In the genomic region with DNA sequence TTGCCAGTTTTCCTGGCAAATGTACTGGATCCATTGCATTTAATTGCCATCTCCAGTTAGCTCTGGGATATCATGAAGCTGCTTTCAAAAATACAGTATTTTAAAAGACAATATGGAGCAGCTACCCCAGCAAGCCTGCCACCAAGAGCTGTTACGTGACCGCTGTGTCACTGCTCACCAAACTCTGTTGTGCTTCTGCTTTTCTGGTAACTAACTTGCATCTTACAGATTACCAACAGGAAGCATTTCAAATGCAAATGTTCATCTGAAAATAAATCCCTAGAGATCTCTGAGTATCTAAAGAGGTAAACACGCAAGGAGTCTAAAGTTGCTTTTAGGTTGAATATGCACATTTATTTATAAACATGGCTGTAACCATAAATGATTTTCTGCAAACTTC, we compare ENCODE assay signal across 12 cellular contexts.
DNase-seq lines count a peak whose midpoint lies in the region; ATAC-seq, FAIRE-seq and TF ChIP-seq lines count a peak whose summit lies in the region.
"Had no signal": no experiment of that assay in that cellular context is flagged by ENCODE, and none has a peak within 500 bp of the region (broad histone marks: within the 10 kb centered on the region; RNA-seq: fewer than 3 reads in every experiment).

No MANE protein-coding gene starts in this region.

- H3K36me3 Mint-ChIP-seq in activated T-helper 2 cell treated with anti-CD3 and anti-CD28 coated beads, Interferon-gamma antibody, Interleukin-2, Interleukin-4, amounts not matched to agents 10 μg/mL and 5 μg/mL and 100 μg/mL, durations not matched to agents 14 hours and 24 hours and 36 hours (ENCODE audit: low read depth) = no peaks in the 10 kb centered on the region
- H3K36me3 Mint-ChIP-seq: type B pancreatic cell had no signal

- no peaks in the 10 kb centered on the region for H4K20me1 ChIP-seq in BLaER1 treated with 17β-estradiol and CSF1 and Interleukin-3, amounts not matched to agents 10 nM and 100 nM

- no peaks in the 10 kb centered on the region for H3K27me3 Mint-ChIP-seq in activated T-helper 2 cell treated with anti-CD3 and anti-CD28 coated beads, Interferon-gamma antibody, Interleukin-2, Interleukin-4, amounts not matched to agents 10 μg/mL and 5 μg/mL and 100 μg/mL, durations not matched to agents 14 hours and 24 hours and 36 hours (ENCODE audit: low read depth)
- H3K27me3 Mint-ChIP-seq: type B pancreatic cell had no signal

- no peak overlapping the region for H3K4me3 ChIP-seq in BLaER1 treated with 17β-estradiol and CSF1 and Interleukin-3, amounts not matched to agents 10 nM and 100 nM
- H3K4me3 ChIP-seq: A549 had no signal

- no peak for DNase-seq in activated T-helper 2 cell treated with anti-CD3 and anti-CD28 coated beads, Interferon-gamma antibody, Interleukin-2, Interleukin-4, amounts not matched to agents 10 μg/mL and 5 μg/mL and 100 μg/mL, durations not matched to agents 14 hours and 24 hours and 36 hours (ENCODE audit: low spot score)
- no peak for DNase-seq in cerebellar cortex (ENCODE audit: low spot score)
- no peak for DNase-seq in ACHN
- DNase-seq in H54 (ENCODE audit: insufficient read length, low spot score) = no peak
- DNase-seq: DMS79 had no signal

- no peaks in the 10 kb centered on the region for H3K27me3 ChIP-seq in BLaER1 treated with 17β-estradiol and CSF1 and Interleukin-3, amounts not matched to agents 10 nM and 100 nM

- peaks cover 9% of the 10 kb centered on the region for H3K9me3 Mint-ChIP-seq in activated T-helper 2 cell treated with anti-CD3 and anti-CD28 coated beads, Interferon-gamma antibody, Interleukin-2, Interleukin-4, amounts not matched to agents 10 μg/mL and 5 μg/mL and 100 μg/mL, durations not matched to agents 14 hours and 24 hours and 36 hours

- H3K4me2 ChIP-seq in BLaER1 treated with 17β-estradiol and CSF1 and Interleukin-3, amounts not matched to agents 10 nM and 100 nM = peak overlapping the region in 8 of 11 experiments; percentile 16 to 40 (median 24); a peak in 15 of 22 replicates
- H3K4me2 ChIP-seq: A549 had no signal

- in situ Hi-C loops in ACHN (cut with HindIII; ENCODE audit: low pct_ligation_motif_present, low pct_unique_long_range_greater_than_20kb, low sequenced_read_pairs) = no loop called here

- TF ChIP-seq POLR2A in H54 (IDR thresholded peaks at IDR 0.05; ENCODE audit: low read depth, low read length) = no peak

- H3K4me3 Mint-ChIP-seq in activated T-helper 2 cell treated with anti-CD3 and anti-CD28 coated beads, Interferon-gamma antibody, Interleukin-2, Interleukin-4, amounts not matched to agents 10 μg/mL and 5 μg/mL and 100 μg/mL, durations not matched to agents 14 hours and 24 hours and 36 hours (ENCODE audit: low read depth) = no peak overlapping the region
- H3K4me3 Mint-ChIP-seq: type B pancreatic cell had no signal

- ATAC-seq in GM19395 (IDR thresholded peaks at IDR 0.05; ENCODE audit: unreplicated experiment) (peak; percentile 73), HG02759 (IDR thresholded peaks at IDR 0.05; ENCODE audit: unreplicated experiment) (peak; percentile 78), HG03521 (IDR thresholded peaks at IDR 0.05; ENCODE audit: unreplicated experiment) (peak; percentile 73)
- ATAC-seq: A549, Panc1 had no signal

- intact Hi-C loops in activated T-helper 2 cell treated with anti-CD3 and anti-CD28 coated beads, Interferon-gamma antibody, Interleukin-2, Interleukin-4, amounts not matched to agents 10 μg/mL and 5 μg/mL and 100 μg/mL, durations not matched to agents 14 hours and 24 hours and 36 hours (cut with micrococcal nuclease) = no loop called here

- peak overlapping the region in 1 of 11 experiments; percentile 18; a peak in 1 of 22 replicates for H3K27ac ChIP-seq in BLaER1 treated with 17β-estradiol and CSF1 and Interleukin-3, amounts not matched to agents 10 nM and 100 nM
- H3K27ac ChIP-seq: A549 had no signal

- no peak overlapping the region for H3K27ac Mint-ChIP-seq in activated T-helper 2 cell treated with anti-CD3 and anti-CD28 coated beads, Interferon-gamma antibody, Interleukin-2, Interleukin-4, amounts not matched to agents 10 μg/mL and 5 μg/mL and 100 μg/mL, durations not matched to agents 14 hours and 24 hours and 36 hours
- H3K27ac Mint-ChIP-seq: type B pancreatic cell had no signal

- no peak overlapping the region for H3K9ac ChIP-seq in BLaER1 treated with 17β-estradiol and CSF1 and Interleukin-3, amounts not matched to agents 10 nM and 100 nM

- H3K9me3 ChIP-seq in BLaER1 treated with 17β-estradiol and CSF1 and Interleukin-3, amounts not matched to agents 10 nM and 100 nM (replicated peaks in 1 of 11) = peaks cover 0 to under 1% (median 0%) of the 10 kb centered on the region in 11 experiments; a peak in 1 of 22 replicates

- no peaks in the 10 kb centered on the region for H3K36me3 ChIP-seq in BLaER1 treated with 17β-estradiol and CSF1 and Interleukin-3, amounts not matched to agents 10 nM and 100 nM

- FAIRE-seq in H54 (lab: Jason Lieb, UNC) = no peak
- FAIRE-seq: A549 had no signal

- peaks cover 12 to 38% (median 18%) of the 10 kb centered on the region in 10 experiments; a peak in 18 of 20 replicates for H3K4me1 ChIP-seq in BLaER1 treated with 17β-estradiol and CSF1 and Interleukin-3, amounts not matched to agents 10 nM and 100 nM
- H3K4me1 ChIP-seq: A549 had no signal

- no peaks in the 10 kb centered on the region for H3K4me1 Mint-ChIP-seq in activated T-helper 2 cell treated with anti-CD3 and anti-CD28 coated beads, Interferon-gamma antibody, Interleukin-2, Interleukin-4, amounts not matched to agents 10 μg/mL and 5 μg/mL and 100 μg/mL, durations not matched to agents 14 hours and 24 hours and 36 hours (ENCODE audit: low read depth)
